In the genomic region with DNA sequence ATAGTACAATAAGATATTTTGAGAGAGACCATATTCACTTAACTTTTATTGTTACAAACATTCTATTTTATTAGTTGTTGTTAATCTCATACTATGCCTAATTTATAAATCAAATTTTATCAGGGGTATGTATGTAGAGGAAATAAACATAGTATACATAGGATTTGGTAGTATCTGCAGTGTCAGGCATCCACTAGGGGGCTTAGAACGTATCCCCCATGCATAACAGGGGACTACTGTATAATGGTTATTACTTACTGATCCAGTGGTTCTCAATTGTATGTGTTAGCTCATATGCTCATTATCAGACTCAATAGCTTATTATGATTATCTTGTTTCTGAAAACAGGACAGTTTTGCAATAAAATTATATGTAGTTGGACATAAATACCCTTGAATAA, we compare ENCODE assay signal across 1 cellular context.
TF ChIP-seq lines count a peak whose summit lies in the region.

No MANE protein-coding gene starts in this region.

TF ChIP-seq in HepG2, 621 proteins besides CTCF, POLR2A, EP300 and RAD21 (continued from another document):
- TF ChIP-seq PHF8 (CRISPR knock-in tag; IDR thresholded peaks at IDR 0.05) (no peak), ERF (CRISPR knock-in tag; IDR thresholded peaks at IDR 0.05) (no peak), ZNF878 (CRISPR knock-in tag; IDR thresholded peaks at IDR 0.05) (no peak), ZNF616 (CRISPR knock-in tag; IDR thresholded peaks at IDR 0.05; ENCODE audit: low read depth) (no peak), ZNF569 (CRISPR knock-in tag; IDR thresholded peaks at IDR 0.05; ENCODE audit: borderline replicate concordance) (no peak), ZNF850 (CRISPR knock-in tag; conservative IDR thresholded peaks at IDR 0.05) (no peak)
- TF ChIP-seq, protein P1, sequence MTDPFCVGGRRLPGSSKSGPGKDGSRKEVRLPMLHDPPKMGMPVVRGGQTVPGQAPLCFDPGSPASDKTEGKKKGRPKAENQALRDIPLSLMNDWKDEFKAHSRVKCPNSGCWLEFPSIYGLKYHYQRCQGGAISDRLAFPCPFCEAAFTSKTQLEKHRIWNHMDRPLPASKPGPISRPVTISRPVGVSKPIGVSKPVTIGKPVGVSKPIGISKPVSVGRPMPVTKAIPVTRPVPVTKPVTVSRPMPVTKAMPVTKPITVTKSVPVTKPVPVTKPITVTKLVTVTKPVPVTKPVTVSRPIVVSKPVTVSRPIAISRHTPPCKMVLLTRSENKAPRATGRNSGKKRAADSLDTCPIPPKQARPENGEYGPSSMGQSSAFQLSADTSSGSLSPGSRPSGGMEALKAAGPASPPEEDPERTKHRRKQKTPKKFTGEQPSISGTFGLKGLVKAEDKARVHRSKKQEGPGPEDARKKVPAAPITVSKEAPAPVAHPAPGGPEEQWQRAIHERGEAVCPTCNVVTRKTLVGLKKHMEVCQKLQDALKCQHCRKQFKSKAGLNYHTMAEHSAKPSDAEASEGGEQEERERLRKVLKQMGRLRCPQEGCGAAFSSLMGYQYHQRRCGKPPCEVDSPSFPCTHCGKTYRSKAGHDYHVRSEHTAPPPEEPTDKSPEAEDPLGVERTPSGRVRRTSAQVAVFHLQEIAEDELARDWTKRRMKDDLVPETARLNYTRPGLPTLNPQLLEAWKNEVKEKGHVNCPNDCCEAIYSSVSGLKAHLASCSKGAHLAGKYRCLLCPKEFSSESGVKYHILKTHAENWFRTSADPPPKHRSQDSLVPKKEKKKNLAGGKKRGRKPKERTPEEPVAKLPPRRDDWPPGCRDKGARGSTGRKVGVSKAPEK (CRISPR knock-in tag; IDR thresholded peaks at IDR 0.05; ENCODE audit: borderline replicate concordance) = no peak
- TF ChIP-seq, protein P2, sequence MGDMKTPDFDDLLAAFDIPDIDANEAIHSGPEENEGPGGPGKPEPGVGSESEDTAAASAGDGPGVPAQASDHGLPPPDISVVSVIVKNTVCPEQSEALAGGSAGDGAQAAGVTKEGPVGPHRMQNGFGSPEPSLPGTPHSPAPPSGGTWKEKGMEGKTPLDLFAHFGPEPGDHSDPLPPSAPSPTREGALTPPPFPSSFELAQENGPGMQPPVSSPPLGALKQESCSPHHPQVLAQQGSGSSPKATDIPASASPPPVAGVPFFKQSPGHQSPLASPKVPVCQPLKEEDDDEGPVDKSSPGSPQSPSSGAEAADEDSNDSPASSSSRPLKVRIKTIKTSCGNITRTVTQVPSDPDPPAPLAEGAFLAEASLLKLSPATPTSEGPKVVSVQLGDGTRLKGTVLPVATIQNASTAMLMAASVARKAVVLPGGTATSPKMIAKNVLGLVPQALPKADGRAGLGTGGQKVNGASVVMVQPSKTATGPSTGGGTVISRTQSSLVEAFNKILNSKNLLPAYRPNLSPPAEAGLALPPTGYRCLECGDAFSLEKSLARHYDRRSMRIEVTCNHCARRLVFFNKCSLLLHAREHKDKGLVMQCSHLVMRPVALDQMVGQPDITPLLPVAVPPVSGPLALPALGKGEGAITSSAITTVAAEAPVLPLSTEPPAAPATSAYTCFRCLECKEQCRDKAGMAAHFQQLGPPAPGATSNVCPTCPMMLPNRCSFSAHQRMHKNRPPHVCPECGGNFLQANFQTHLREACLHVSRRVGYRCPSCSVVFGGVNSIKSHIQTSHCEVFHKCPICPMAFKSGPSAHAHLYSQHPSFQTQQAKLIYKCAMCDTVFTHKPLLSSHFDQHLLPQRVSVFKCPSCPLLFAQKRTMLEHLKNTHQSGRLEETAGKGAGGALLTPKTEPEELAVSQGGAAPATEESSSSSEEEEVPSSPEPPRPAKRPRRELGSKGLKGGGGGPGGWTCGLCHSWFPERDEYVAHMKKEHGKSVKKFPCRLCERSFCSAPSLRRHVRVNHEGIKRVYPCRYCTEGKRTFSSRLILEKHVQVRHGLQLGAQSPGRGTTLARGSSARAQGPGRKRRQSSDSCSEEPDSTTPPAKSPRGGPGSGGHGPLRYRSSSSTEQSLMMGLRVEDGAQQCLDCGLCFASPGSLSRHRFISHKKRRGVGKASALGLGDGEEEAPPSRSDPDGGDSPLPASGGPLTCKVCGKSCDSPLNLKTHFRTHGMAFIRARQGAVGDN (CRISPR knock-in tag; IDR thresholded peaks at IDR 0.05) = no peak
- TF ChIP-seq, protein P3, sequence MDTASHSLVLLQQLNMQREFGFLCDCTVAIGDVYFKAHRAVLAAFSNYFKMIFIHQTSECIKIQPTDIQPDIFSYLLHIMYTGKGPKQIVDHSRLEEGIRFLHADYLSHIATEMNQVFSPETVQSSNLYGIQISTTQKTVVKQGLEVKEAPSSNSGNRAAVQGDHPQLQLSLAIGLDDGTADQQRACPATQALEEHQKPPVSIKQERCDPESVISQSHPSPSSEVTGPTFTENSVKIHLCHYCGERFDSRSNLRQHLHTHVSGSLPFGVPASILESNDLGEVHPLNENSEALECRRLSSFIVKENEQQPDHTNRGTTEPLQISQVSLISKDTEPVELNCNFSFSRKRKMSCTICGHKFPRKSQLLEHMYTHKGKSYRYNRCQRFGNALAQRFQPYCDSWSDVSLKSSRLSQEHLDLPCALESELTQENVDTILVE (CRISPR knock-in tag; IDR thresholded peaks at IDR 0.05) = no peak
